Comparison of ENCODE assay signal across 20 cellular contexts in the genomic region with DNA sequence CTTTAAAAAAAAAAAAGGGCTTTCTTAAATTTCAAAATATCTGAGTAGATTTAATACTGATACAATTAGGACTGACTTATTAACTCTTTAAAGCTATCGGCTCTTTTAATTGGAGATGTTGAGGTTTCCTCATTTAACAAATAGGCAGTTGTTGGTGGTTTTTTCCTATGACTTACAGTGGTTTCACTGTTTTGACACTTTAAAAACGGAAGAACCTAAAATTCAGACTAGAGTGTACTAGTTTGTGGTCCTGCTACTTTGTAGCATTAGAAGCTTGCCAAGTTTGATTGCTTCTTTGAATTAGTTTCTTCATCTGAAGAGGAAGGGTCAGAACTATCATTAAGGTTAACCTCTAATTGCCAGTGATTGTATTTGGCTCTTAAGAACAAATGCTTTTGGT. TPM values are rescaled to one million over a fixed set of nuclear protein-coding genes. Genes with fewer than 3 reads are reported as not detected.
DNase-seq lines count a peak whose midpoint lies in the region; ATAC-seq and TF ChIP-seq lines count a peak whose summit lies in the region.
"Had no signal": no experiment of that assay in that cellular context is flagged by ENCODE, and none has a peak within 500 bp of the region (broad histone marks: within the 10 kb centered on the region; RNA-seq: fewer than 3 reads in every experiment).

No MANE protein-coding gene starts in this region.

- no peak overlapping the region for H3K27ac ChIP-seq in BLaER1 treated with 17β-estradiol and CSF1 and Interleukin-3, amounts not matched to agents 10 nM and 100 nM
- no peak overlapping the region for H3K27ac ChIP-seq in CD8-positive, alpha-beta memory T cell (ENCODE audit: low read depth, low read length)
- H3K27ac ChIP-seq: neutrophil, prostate gland, RWPE1, sigmoid colon had no signal

- H3K36me3 ChIP-seq in BLaER1 treated with 17β-estradiol and CSF1 and Interleukin-3, amounts not matched to agents 10 nM and 100 nM: peaks cover 22 to 59% (median 36%) of the 10 kb centered on the region in 11 experiments
- H3K36me3 ChIP-seq in CD8-positive, alpha-beta memory T cell (ENCODE audit: insufficient read depth, low read length): no peaks in the 10 kb centered on the region
- H3K36me3 ChIP-seq: prostate gland had no signal

- ATAC-seq in HG03457 (IDR thresholded peaks at IDR 0.05; ENCODE audit: unreplicated experiment): no peak
- ATAC-seq: left colon had no signal

- no peaks in the 10 kb centered on the region for H3K9me3 Mint-ChIP-seq in CD8-positive, alpha-beta memory T cell
- no peaks in the 10 kb centered on the region for H3K9me3 Mint-ChIP-seq in activated T-helper 2 cell treated with anti-CD3 and anti-CD28 coated beads, Interferon-gamma antibody, Interleukin-2, Interleukin-4, amounts not matched to agents 10 μg/mL and 5 μg/mL and 100 μg/mL, durations not matched to agents 14 hours and 24 hours and 36 hours

- H3K4me3 ChIP-seq in BLaER1 treated with 17β-estradiol and CSF1 and Interleukin-3, amounts not matched to agents 10 nM and 100 nM: no peak overlapping the region
- no peak overlapping the region for H3K4me3 ChIP-seq in CD8-positive, alpha-beta memory T cell (ENCODE audit: low read length)
- no peak overlapping the region for H3K4me3 ChIP-seq in NB4 (ENCODE audit: low read depth, low read length)
- H3K4me3 ChIP-seq: prostate gland, sigmoid colon had no signal

- peaks cover 39 to 60% (median 50%) of the 10 kb centered on the region in 10 experiments for H3K4me1 ChIP-seq in BLaER1 treated with 17β-estradiol and CSF1 and Interleukin-3, amounts not matched to agents 10 nM and 100 nM
- H3K4me1 ChIP-seq in CD8-positive, alpha-beta memory T cell (ENCODE audit: insufficient read depth, low read length): peaks cover 62% of the 10 kb centered on the region
- H3K4me1 ChIP-seq: prostate gland had no signal

- H3K4me1 Mint-ChIP-seq in CD8-positive, alpha-beta memory T cell: peaks cover 68 to 84% (median 83%) of the 10 kb centered on the region in 3 donors
- H3K4me1 Mint-ChIP-seq in activated T-helper 2 cell treated with anti-CD3 and anti-CD28 coated beads, Interferon-gamma antibody, Interleukin-2, Interleukin-4, amounts not matched to agents 10 μg/mL and 5 μg/mL and 100 μg/mL, durations not matched to agents 14 hours and 24 hours and 36 hours (ENCODE audit: low read depth): peaks cover 62% of the 10 kb centered on the region

- H3K4me3 Mint-ChIP-seq in CD8-positive, alpha-beta memory T cell: peak overlapping the region in 4 of 7 donors; percentile 13 to 46 (median 38)
- H3K4me3 Mint-ChIP-seq in activated T-helper 2 cell treated with anti-CD3 and anti-CD28 coated beads, Interferon-gamma antibody, Interleukin-2, Interleukin-4, amounts not matched to agents 10 μg/mL and 5 μg/mL and 100 μg/mL, durations not matched to agents 14 hours and 24 hours and 36 hours (ENCODE audit: low read depth): peak overlapping the region; percentile 19

- no peak for DNase-seq in CD8-positive, alpha-beta memory T cell
- DNase-seq in NB4 (ENCODE audit: low read depth) (peak; percentile 46), NCI-H1048 (lab: John Stamatoyannopoulos, UW) (no peak)
- no peak for DNase-seq in activated T-helper 2 cell treated with anti-CD3 and anti-CD28 coated beads, Interferon-gamma antibody, Interleukin-2, Interleukin-4, amounts not matched to agents 10 μg/mL and 5 μg/mL and 100 μg/mL, durations not matched to agents 14 hours and 24 hours and 36 hours (ENCODE audit: low spot score)
- DNase-seq in stimulated activated CD4-positive, alpha-beta T cell treated with anti-CD3 and anti-CD28 coated beads, Interleukin-12 subunit alpha, Interleukin-12 subunit beta, amount 100 ng/mL, for 4 hours: no peak
- DNase-seq: activated CD8-positive, alpha-beta memory T cell treated with anti-CD3 and anti-CD28 coated beads for 24 hours; cerebellar nuclear complex; left colon; mesenchymal stem cell; NCI-H1694 treated with DMSO at 0.1 percent for 48 hours; NCI-H2171; NCI-H524 treated with DMSO at 0.1 percent for 48 hours; sigmoid colon; stimulated activated CD4-positive, alpha-beta T cell treated with anti-CD3 and anti-CD28 coated beads, Interleukin-15, amount 100 ng/mL, for 24 hours; trophoblast cell had no signal

- no peak for TF ChIP-seq CTCF in NB4 (IDR thresholded peaks at IDR 0.05; ENCODE audit: low read depth, low read length)

- TF ChIP-seq POLR2A in NB4 (IDR thresholded peaks at IDR 0.05; ENCODE audit: extremely low read depth, insufficient read length): no peak

- CTCF ChIA-PET in CD8-positive, alpha-beta memory T cell (lab: Charles Lee): no interaction called here

- no peak overlapping the region for H3K27ac Mint-ChIP-seq in CD8-positive, alpha-beta memory T cell
- peak overlapping the region; percentile 13 for H3K27ac Mint-ChIP-seq in activated T-helper 2 cell treated with anti-CD3 and anti-CD28 coated beads, Interferon-gamma antibody, Interleukin-2, Interleukin-4, amounts not matched to agents 10 μg/mL and 5 μg/mL and 100 μg/mL, durations not matched to agents 14 hours and 24 hours and 36 hours

- no peak overlapping the region for H3K9ac ChIP-seq in BLaER1 treated with 17β-estradiol and CSF1 and Interleukin-3, amounts not matched to agents 10 nM and 100 nM

- POLR2A ChIA-PET in CD8-positive, alpha-beta memory T cell (lab: Charles Lee): no interaction called here

- H3K36me3 Mint-ChIP-seq in CD8-positive, alpha-beta memory T cell: peaks cover 0 to 19% (median 0%) of the 10 kb centered on the region in 3 donors
- peaks cover 25% of the 10 kb centered on the region for H3K36me3 Mint-ChIP-seq in activated T-helper 2 cell treated with anti-CD3 and anti-CD28 coated beads, Interferon-gamma antibody, Interleukin-2, Interleukin-4, amounts not matched to agents 10 μg/mL and 5 μg/mL and 100 μg/mL, durations not matched to agents 14 hours and 24 hours and 36 hours (ENCODE audit: low read depth)

- H3K27me3 ChIP-seq in BLaER1 treated with 17β-estradiol and CSF1 and Interleukin-3, amounts not matched to agents 10 nM and 100 nM: no peaks in the 10 kb centered on the region
- no peaks in the 10 kb centered on the region for H3K27me3 ChIP-seq in CD8-positive, alpha-beta memory T cell (ENCODE audit: insufficient read depth, low read length, poor library complexity, severe bottlenecking)
- H3K27me3 ChIP-seq: neutrophil, sigmoid colon had no signal

- peaks cover 96 to 100% (median 99%) of the 10 kb centered on the region in 11 experiments for H4K20me1 ChIP-seq in BLaER1 treated with 17β-estradiol and CSF1 and Interleukin-3, amounts not matched to agents 10 nM and 100 nM

- H3K9me3 ChIP-seq in BLaER1 treated with 17β-estradiol and CSF1 and Interleukin-3, amounts not matched to agents 10 nM and 100 nM (replicated peaks in 1 of 11): peaks cover 0 to 21% (median 7%) of the 10 kb centered on the region in 11 experiments; a peak in 7 of 22 replicates
- H3K9me3 ChIP-seq in CD8-positive, alpha-beta memory T cell (ENCODE audit: low read length): no peaks in the 10 kb centered on the region
- H3K9me3 ChIP-seq: neutrophil, prostate gland, sigmoid colon had no signal

- H3K27me3 Mint-ChIP-seq in CD8-positive, alpha-beta memory T cell: no peaks in the 10 kb centered on the region
- H3K27me3 Mint-ChIP-seq in activated T-helper 2 cell treated with anti-CD3 and anti-CD28 coated beads, Interferon-gamma antibody, Interleukin-2, Interleukin-4, amounts not matched to agents 10 μg/mL and 5 μg/mL and 100 μg/mL, durations not matched to agents 14 hours and 24 hours and 36 hours (ENCODE audit: low read depth): no peaks in the 10 kb centered on the region

- peak overlapping the region in 9 of 11 experiments; percentile 1 to 37 (median 30); a peak in 12 of 22 replicates for H3K4me2 ChIP-seq in BLaER1 treated with 17β-estradiol and CSF1 and Interleukin-3, amounts not matched to agents 10 nM and 100 nM

- intact Hi-C loops in activated T-helper 2 cell treated with anti-CD3 and anti-CD28 coated beads, Interferon-gamma antibody, Interleukin-2, Interleukin-4, amounts not matched to agents 10 μg/mL and 5 μg/mL and 100 μg/mL, durations not matched to agents 14 hours and 24 hours and 36 hours (cut with micrococcal nuclease): loop anchor here (1.0 to 5.0 kb wide), 3 partner anchors 30 to 151 kb away; no protein-coding TSS in a partner anchor

RNA-seq across cellular contexts. Expression of gene CUL1, which starts 27.7 kb away (rescaled TPM):
- 10 to 100 TPM; 92.2 to 93.4 TPM for total RNA-seq in CD8-positive, alpha-beta memory T cell
- 58.3 TPM for polyA plus RNA-seq in CD8-positive, alpha-beta memory T cell
- total RNA-seq in activated T-helper 2 cell treated with anti-CD3 and anti-CD28 coated beads, Interferon-gamma antibody, Interleukin-2, Interleukin-4, amounts not matched to agents 10 μg/mL and 5 μg/mL and 100 μg/mL, durations not matched to agents 14 hours and 24 hours and 36 hours: 69.4 and 74.5 TPM in 2 replicates
